Comparison of ENCODE assay signal across 35 cellular contexts in genomic region chr1:213538251-213538650, GRCh38.
"Had no signal": no experiment of that assay in that cellular context is flagged by ENCODE, and none has a peak within 500 bp of the region (broad histone marks: within the 10 kb centered on the region; RNA-seq: fewer than 3 reads in every experiment).

No MANE protein-coding gene starts in this region.

- H3K9me3 ChIP-seq: MG63 had no signal

- DNase-seq: Karpas-422, Kasumi-1, MG63, MM.1S, MV-4-11, NCI-H1048, NCI-H1092, NCI-H1092 treated with DMSO at 0.1 percent for 48 hours, NCI-H1105, NCI-H1105 treated with DMSO at 0.1 percent for 48 hours, NCI-H1417, NCI-H1417 treated with DMSO at 0.1 percent for 48 hours, NCI-H1436, NCI-H1436 treated with DMSO at 0.1 percent for 48 hours, NCI-H146, NCI-H1694, NCI-H1694 treated with DMSO at 0.1 percent for 48 hours, NCI-H187, NCI-H187 treated with DMSO at 0.1 percent for 48 hours, NCI-H1930, NCI-H2029, NCI-H2029 treated with DMSO at 0.1 percent for 48 hours, NCI-H2081, NCI-H2081 treated with DMSO at 0.1 percent for 48 hours, NCI-H2107, NCI-H2171, NCI-H2171 treated with DMSO at 0.1 percent for 48 hours, NCI-H2227 treated with DMSO at 0.1 percent for 48 hours, NCI-H226, NCI-H345, NCI-H446, NCI-H446 treated with DMSO at 0.1 percent for 48 hours, NCI-H510A, NCI-H510A treated with DMSO at 0.1 percent for 48 hours, NCI-H524 had no signal

- H3K36me3 ChIP-seq: MG63 had no signal

- H3K4me3 ChIP-seq: MG63 had no signal
